In the genomic region with DNA sequence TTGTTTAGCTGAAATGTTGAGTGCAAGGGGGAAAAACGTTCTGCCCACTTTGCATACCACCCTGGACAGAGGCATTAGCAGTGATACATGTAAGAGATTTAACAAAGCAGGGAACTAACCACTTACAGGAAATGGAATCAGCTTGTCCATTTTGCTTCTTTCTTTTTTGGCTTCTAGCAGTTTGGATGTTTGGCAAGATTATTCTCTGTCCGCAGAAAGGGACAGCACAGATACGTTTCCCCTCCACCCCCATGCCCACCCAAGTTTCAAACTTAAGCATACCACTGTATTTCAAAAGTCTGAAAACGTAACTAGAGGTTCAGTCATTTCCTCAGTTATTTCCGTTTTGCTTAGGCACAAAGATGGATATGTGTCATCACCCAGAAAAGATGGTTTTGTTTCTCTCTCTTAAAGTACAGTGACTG, we compare ENCODE assay signal across 1 cellular context.
TF ChIP-seq lines count a peak whose summit lies in the region.

No MANE protein-coding gene starts in this region.

TF ChIP-seq in GM12878, 131 proteins besides CTCF, POLR2A, EP300 and RAD21 (continued from another document):
- TF ChIP-seq, protein P1, sequence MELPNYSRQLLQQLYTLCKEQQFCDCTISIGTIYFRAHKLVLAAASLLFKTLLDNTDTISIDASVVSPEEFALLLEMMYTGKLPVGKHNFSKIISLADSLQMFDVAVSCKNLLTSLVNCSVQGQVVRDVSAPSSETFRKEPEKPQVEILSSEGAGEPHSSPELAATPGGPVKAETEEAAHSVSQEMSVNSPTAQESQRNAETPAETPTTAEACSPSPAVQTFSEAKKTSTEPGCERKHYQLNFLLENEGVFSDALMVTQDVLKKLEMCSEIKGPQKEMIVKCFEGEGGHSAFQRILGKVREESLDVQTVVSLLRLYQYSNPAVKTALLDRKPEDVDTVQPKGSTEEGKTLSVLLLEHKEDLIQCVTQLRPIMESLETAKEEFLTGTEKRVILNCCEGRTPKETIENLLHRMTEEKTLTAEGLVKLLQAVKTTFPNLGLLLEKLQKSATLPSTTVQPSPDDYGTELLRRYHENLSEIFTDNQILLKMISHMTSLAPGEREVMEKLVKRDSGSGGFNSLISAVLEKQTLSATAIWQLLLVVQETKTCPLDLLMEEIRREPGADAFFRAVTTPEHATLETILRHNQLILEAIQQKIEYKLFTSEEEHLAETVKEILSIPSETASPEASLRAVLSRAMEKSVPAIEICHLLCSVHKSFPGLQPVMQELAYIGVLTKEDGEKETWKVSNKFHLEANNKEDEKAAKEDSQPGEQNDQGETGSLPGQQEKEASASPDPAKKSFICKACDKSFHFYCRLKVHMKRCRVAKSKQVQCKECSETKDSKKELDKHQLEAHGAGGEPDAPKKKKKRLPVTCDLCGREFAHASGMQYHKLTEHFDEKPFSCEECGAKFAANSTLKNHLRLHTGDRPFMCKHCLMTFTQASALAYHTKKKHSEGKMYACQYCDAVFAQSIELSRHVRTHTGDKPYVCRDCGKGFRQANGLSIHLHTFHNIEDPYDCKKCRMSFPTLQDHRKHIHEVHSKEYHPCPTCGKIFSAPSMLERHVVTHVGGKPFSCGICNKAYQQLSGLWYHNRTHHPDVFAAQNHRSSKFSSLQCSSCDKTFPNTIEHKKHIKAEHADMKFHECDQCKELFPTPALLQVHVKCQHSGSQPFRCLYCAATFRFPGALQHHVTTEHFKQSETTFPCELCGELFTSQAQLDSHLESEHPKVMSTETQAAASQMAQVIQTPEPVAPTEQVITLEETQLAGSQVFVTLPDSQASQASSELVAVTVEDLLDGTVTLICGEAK (IDR thresholded peaks at IDR 0.05; ENCODE audit: borderline replicate concordance) = no peak
- TF ChIP-seq, protein P2, sequence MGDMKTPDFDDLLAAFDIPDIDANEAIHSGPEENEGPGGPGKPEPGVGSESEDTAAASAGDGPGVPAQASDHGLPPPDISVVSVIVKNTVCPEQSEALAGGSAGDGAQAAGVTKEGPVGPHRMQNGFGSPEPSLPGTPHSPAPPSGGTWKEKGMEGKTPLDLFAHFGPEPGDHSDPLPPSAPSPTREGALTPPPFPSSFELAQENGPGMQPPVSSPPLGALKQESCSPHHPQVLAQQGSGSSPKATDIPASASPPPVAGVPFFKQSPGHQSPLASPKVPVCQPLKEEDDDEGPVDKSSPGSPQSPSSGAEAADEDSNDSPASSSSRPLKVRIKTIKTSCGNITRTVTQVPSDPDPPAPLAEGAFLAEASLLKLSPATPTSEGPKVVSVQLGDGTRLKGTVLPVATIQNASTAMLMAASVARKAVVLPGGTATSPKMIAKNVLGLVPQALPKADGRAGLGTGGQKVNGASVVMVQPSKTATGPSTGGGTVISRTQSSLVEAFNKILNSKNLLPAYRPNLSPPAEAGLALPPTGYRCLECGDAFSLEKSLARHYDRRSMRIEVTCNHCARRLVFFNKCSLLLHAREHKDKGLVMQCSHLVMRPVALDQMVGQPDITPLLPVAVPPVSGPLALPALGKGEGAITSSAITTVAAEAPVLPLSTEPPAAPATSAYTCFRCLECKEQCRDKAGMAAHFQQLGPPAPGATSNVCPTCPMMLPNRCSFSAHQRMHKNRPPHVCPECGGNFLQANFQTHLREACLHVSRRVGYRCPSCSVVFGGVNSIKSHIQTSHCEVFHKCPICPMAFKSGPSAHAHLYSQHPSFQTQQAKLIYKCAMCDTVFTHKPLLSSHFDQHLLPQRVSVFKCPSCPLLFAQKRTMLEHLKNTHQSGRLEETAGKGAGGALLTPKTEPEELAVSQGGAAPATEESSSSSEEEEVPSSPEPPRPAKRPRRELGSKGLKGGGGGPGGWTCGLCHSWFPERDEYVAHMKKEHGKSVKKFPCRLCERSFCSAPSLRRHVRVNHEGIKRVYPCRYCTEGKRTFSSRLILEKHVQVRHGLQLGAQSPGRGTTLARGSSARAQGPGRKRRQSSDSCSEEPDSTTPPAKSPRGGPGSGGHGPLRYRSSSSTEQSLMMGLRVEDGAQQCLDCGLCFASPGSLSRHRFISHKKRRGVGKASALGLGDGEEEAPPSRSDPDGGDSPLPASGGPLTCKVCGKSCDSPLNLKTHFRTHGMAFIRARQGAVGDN (IDR thresholded peaks at IDR 0.05) = no peak
- no peak for TF ChIP-seq ZNF622 (IDR thresholded peaks at IDR 0.05)
